21 cellular contexts compared by ENCODE assay signal in genomic region chr10:103706760-103707159, GRCh38.
DNase-seq lines count a peak whose midpoint lies in the region; ATAC-seq, FAIRE-seq and TF ChIP-seq lines count a peak whose summit lies in the region.
"Had no signal": no experiment of that assay in that cellular context is flagged by ENCODE, and none has a peak within 500 bp of the region (broad histone marks: within the 10 kb centered on the region; RNA-seq: fewer than 3 reads in every experiment).

No MANE protein-coding gene starts in this region.

- no peak overlapping the region for H2AFZ ChIP-seq in K562 (ENCODE audit: low read depth, low read length)

- H3K9ac ChIP-seq in K562 (ENCODE audit: insufficient read depth in 1 of 2, low read depth in 2 of 2, low read length in 2 of 2) = no peak overlapping the region
- H3K9ac ChIP-seq: BLaER1 had no signal

- no peaks in the 10 kb centered on the region for H4K20me1 ChIP-seq in K562 (replicated peaks; ENCODE audit: control insufficient read depth, insufficient read depth, low read length)

- CTCF ChIA-PET in K562 (lab: Yijun Ruan, JAX; ENCODE audit: low intra/inter-chr PET ratio) = interaction anchor here (1.7 kb wide), 1 partner anchor 108 kb away, joined by 7 read pairs; no protein-coding TSS in a partner anchor

- H3K79me2 ChIP-seq in K562 (ENCODE audit: control insufficient read depth, insufficient read depth, low read length) = no peaks in the 10 kb centered on the region

- in situ Hi-C loops in K562 (cut with MboI) = no loop called here

- no peaks in the 10 kb centered on the region; a peak in 2 of 5 replicates for H3K4me1 ChIP-seq in K562 (replicated peaks in 1 of 2; ENCODE audit: control insufficient read depth in 2 of 2, insufficient read depth in 2 of 2, low read length in 2 of 2)
- H3K4me1 ChIP-seq in ovary (ENCODE audit: insufficient read depth) = peaks cover 3% of the 10 kb centered on the region

- no peak for ATAC-seq in K562
- ATAC-seq: CD8-positive, alpha-beta T cell had no signal

- no peak overlapping the region for H3K27ac ChIP-seq in K562 (ENCODE audit: extremely low read depth, low read depth, low read length)
- H3K27ac ChIP-seq in substantia nigra (ENCODE audit: low read depth, low read length, poor library complexity, severe bottlenecking) = peak overlapping the region; percentile 3
- no peak overlapping the region for H3K27ac ChIP-seq in ovary
- H3K27ac ChIP-seq: BLaER1 had no signal

- no peak overlapping the region for H3K4me3 Mint-ChIP-seq in glutamatergic neuron (ENCODE audit: unreplicated experiment)
- H3K4me3 Mint-ChIP-seq: CD8-positive, alpha-beta T cell had no signal

- intact Hi-C loops in K562 (cut with micrococcal nuclease) = no loop called here
- intact Hi-C loops in ovary (cut with DNase I) = no loop called here

- H3K36me3 ChIP-seq in K562 (ENCODE audit: control insufficient read depth, insufficient read depth, low read length) (no peaks in the 10 kb centered on the region), ovary (no peaks in the 10 kb centered on the region)

- WGBS in K562 (ENCODE audit: insufficient coverage, low coverage, missing lambda C conversion rate) = 2% methylated on average over 6 of the region's 6 CpGs
- WGBS in ovary, 3 donors = 86 to 91% (median 88%) methylated on average over 6 of the region's 6 CpGs

- peaks cover 10% of the 10 kb centered on the region for H3K4me1 Mint-ChIP-seq in glutamatergic neuron (ENCODE audit: low read depth, unreplicated experiment)

- no peak overlapping the region for H3K4me2 ChIP-seq in K562 (ENCODE audit: insufficient read depth, low read length)
- H3K4me2 ChIP-seq: BLaER1 had no signal

- no peak for FAIRE-seq in K562 (lab: Jason Lieb, UNC)
- FAIRE-seq: GM12878, H54 had no signal

- TF ChIP-seq CTCF in K562 (IDR thresholded peaks at IDR 0.05 in 2 of 3, conservative IDR thresholded peaks at IDR 0.05 in 1 of 3; ENCODE audit: insufficient read depth in 2 of 3, low read depth in 1 of 3, low read length in 3 of 3) = no peak
- TF ChIP-seq CTCF in glutamatergic neuron (IDR thresholded peaks at IDR 0.05; ENCODE audit: partially characterized antibody, unreplicated experiment) = no peak
- TF ChIP-seq CTCF in ovary (IDR thresholded peaks at IDR 0.05) = no peak

- H3K27ac Mint-ChIP-seq in glutamatergic neuron (ENCODE audit: unreplicated experiment) = peak overlapping the region; percentile 75
- H3K27ac Mint-ChIP-seq: CD8-positive, alpha-beta T cell had no signal

- TF ChIP-seq RAD21 in K562 (CRISPR knock-in tag; conservative IDR thresholded peaks at IDR 0.05 in 1 of 2, IDR thresholded peaks at IDR 0.05 in 1 of 2) = no peak

- H3K9me1 ChIP-seq in K562 (ENCODE audit: control insufficient read depth, insufficient read depth, low read length) = peaks cover 3% of the 10 kb centered on the region

- TF ChIP-seq EP300 in K562 (IDR thresholded peaks at IDR 0.05; ENCODE audit: low read length) (no peak), ovary (IDR thresholded peaks at IDR 0.05) (no peak)

- TF ChIP-seq POLR2A in K562 (conservative IDR thresholded peaks at IDR 0.05) = no peak
- no peak for TF ChIP-seq POLR2A in ovary (IDR thresholded peaks at IDR 0.05)

- DNase-seq in NCI-H2227 (lab: John Stamatoyannopoulos, UW; ENCODE audit: unreplicated experiment) = peak; percentile 38
- no peak for DNase-seq in NCI-H2227 treated with DMSO at 0.1 percent for 48 hours (lab: John Stamatoyannopoulos, UW)
- DNase-seq in K562 (ENCODE audit: extremely low read depth in 1 of 4, low spot score in 3 of 4) = no peak
- DNase-seq in glutamatergic neuron = peak; percentile 58
- DNase-seq in substantia nigra (lab: John Stamatoyannopoulos, UW) = peak in 3 of 49 donors; percentile 31 to 85 (median 51)
- no peak for DNase-seq in activated T-cell treated with anti-CD3 and anti-CD28 coated beads for 4 hours
- DNase-seq in ovary = no peak
- DNase-seq in NCI-H1092 (lab: John Stamatoyannopoulos, UW) = no peak
- DNase-seq: DMS79 treated with DMSO at 0.1 percent for 48 hours, GDM1, MV-4-11, NCI-H1436, NCI-H2029, NCI-H345, NCI-H774, RPMI8226, SW 1271 had no signal

- no peaks in the 10 kb centered on the region for H3K9me3 ChIP-seq in K562 (replicated peaks; ENCODE audit: control insufficient read depth, insufficient read depth, low read depth, low read length)
- no peaks in the 10 kb centered on the region for H3K9me3 ChIP-seq in ovary
- H3K9me3 ChIP-seq: BLaER1 had no signal

- H3K27me3 Mint-ChIP-seq in glutamatergic neuron (ENCODE audit: unreplicated experiment) = peaks cover 6% of the 10 kb centered on the region

- H3K27me3 ChIP-seq in K562 (ENCODE audit: control insufficient read depth in 2 of 2, insufficient read depth in 2 of 2, low read length in 2 of 2) (peaks cover 0 to 15% of the 10 kb centered on the region in 2 experiments; a peak in 2 of 5 replicates), ovary (no peaks in the 10 kb centered on the region)
- H3K27me3 ChIP-seq: BLaER1 had no signal

- no TSS peak for BruUV-seq in K562 (replicated peaks; lab: Mats Ljungman, UMichigan)

- H3K9me3 Mint-ChIP-seq in glutamatergic neuron (ENCODE audit: unreplicated experiment) = peaks cover 2% of the 10 kb centered on the region
- H3K9me3 Mint-ChIP-seq: CD8-positive, alpha-beta T cell had no signal

- POLR2A ChIA-PET in K562 (lab: Yijun Ruan, JAX) = interaction anchor here (0.7 kb wide), 1 partner anchor 273 kb away, joined by 3 read pairs; no protein-coding TSS in a partner anchor

- H3K36me3 Mint-ChIP-seq in glutamatergic neuron (ENCODE audit: unreplicated experiment) = no peaks in the 10 kb centered on the region
- H3K36me3 Mint-ChIP-seq: CD8-positive, alpha-beta T cell had no signal

- H3K4me3 ChIP-seq in K562 (no peak overlapping the region), ovary (no peak overlapping the region)
- H3K4me3 ChIP-seq: BLaER1, GM12878 had no signal

TF ChIP-seq in K562, 482 proteins besides CTCF, POLR2A, EP300 and RAD21:
- TF ChIP-seq RFX1 (IDR thresholded peaks at IDR 0.05) (peak; percentile 83), GTF2B (IDR thresholded peaks at IDR 0.05; ENCODE audit: extremely low read depth, insufficient read length) (no peak), ZFP36 (IDR thresholded peaks at IDR 0.05; ENCODE audit: low read depth, low read length, partially characterized antibody) (peak; percentile 72)

Comparison
In these comparisons a context has a peak if more than half of its experiments do, and no peak if none do; other contexts are left out.
1. DNase-seq: peak in NCI-H2227 (single experiment) and glutamatergic neuron (single experiment); none in NCI-H2227 treated with DMSO at 0.1 percent for 48 hours (single experiment), K562 (0 of 4), activated T-cell treated with anti-CD3 and anti-CD28 coated beads for 4 hours (single experiment), ovary (0 of 5) and NCI-H1092 (single experiment).